In genomic region chr5:127851964-127852363, GRCh38 we compare ENCODE assay signal across 19 cellular contexts.
"Had no signal": no experiment of that assay in that cellular context is flagged by ENCODE, and none has a peak within 500 bp of the region (broad histone marks: within the 10 kb centered on the region; RNA-seq: fewer than 3 reads in every experiment).

No MANE protein-coding gene starts in this region.

- ATAC-seq: Panc1, PC-3 had no signal

- H3K4me2 ChIP-seq: SK-N-SH had no signal

- H3K9me2 ChIP-seq: SK-N-SH had no signal

- DNase-seq: KBM-7, MG63, NCI-H1092, NCI-H1105 treated with DMSO at 0.1 percent for 48 hours, NCI-H1417 treated with DMSO at 0.1 percent for 48 hours, NCI-H146, NCI-H1694 treated with DMSO at 0.1 percent for 48 hours, NCI-H1930, NCI-H2081, NCI-H2107, NCI-H2227 treated with DMSO at 0.1 percent for 48 hours, NCI-H524, NCI-H526 treated with DMSO at 0.1 percent for 48 hours, NCI-H748 treated with DMSO at 0.1 percent for 48 hours, PC-3, SHP77, SK-N-SH had no signal

- H3K27me3 ChIP-seq: MG63 had no signal

- H3K4me3 ChIP-seq: MG63 had no signal

- H3K27ac ChIP-seq: RWPE1 had no signal

- H3K9me3 ChIP-seq: SK-N-SH had no signal

- H3K9ac ChIP-seq: SK-N-SH had no signal
